In genomic region chr19:48397263-48397635, GRCh38 we compare ENCODE assay signal across 12 cellular contexts. TPM values are rescaled to one million over a fixed set of nuclear protein-coding genes. Genes with fewer than 3 reads are reported as not detected.
DNase-seq lines count a peak whose midpoint lies in the region; TF ChIP-seq lines count a peak whose summit lies in the region.
"Had no signal": no experiment of that assay in that cellular context is flagged by ENCODE, and none has a peak within 500 bp of the region (broad histone marks: within the 10 kb centered on the region; RNA-seq: fewer than 3 reads in every experiment).

No MANE protein-coding gene starts in this region.

- 86% methylated on average over 9 of the region's 10 CpGs for WGBS in mammary epithelial cell (ENCODE audit: low coverage, missing lambda C conversion rate)
- 75% methylated on average over 10 of the region's 10 CpGs for WGBS in esophagus muscularis mucosa
- 52 to 62% methylated on average over 10 of the region's 10 CpGs for WGBS in lower leg skin, 2 donors

- in situ Hi-C loops in mammary epithelial cell (cut with MboI; ENCODE audit: low sequenced_read_pairs in 2 of 2), result no loop called here

- peaks cover 17% of the 10 kb centered on the region for H3F3A ChIP-seq in MM.1S (ENCODE audit: insufficient read depth, low read length)
- H3F3A ChIP-seq in neural cell (ENCODE audit: insufficient read depth, low read length, poor library complexity, severe bottlenecking), result no peaks in the 10 kb centered on the region

- H3K27ac ChIP-seq in MM.1S (ENCODE audit: low read length) (no peak overlapping the region), mammary epithelial cell (ENCODE audit: insufficient read depth, low read depth, low read length) (no peak overlapping the region), neural cell (ENCODE audit: low read length) (no peak overlapping the region), esophagus muscularis mucosa (replicated peaks in 1 of 4) (no peak overlapping the region)

- peak overlapping the region; percentile 76; the same call in 1 of the 2 replicates for H3K4me3 ChIP-seq in MM.1S (ENCODE audit: low read length)
- no peak overlapping the region for H3K4me3 ChIP-seq in mammary epithelial cell (replicated peaks in 1 of 3; ENCODE audit: insufficient read depth in 1 of 3, low read depth in 2 of 3, low read length in 3 of 3)
- peak overlapping the region; percentile 94 for H3K4me3 ChIP-seq in neural cell (ENCODE audit: low read length)
- no peak overlapping the region for H3K4me3 ChIP-seq in esophagus muscularis mucosa
- H3K4me3 ChIP-seq in lower leg skin (ENCODE audit: low read depth, poor library complexity, severe bottlenecking), result no peak overlapping the region

- no peak for TF ChIP-seq RAD21 in neural cell (conservative IDR thresholded peaks at IDR 0.05)

- H3K27me3 ChIP-seq in MM.1S (replicated peaks; ENCODE audit: insufficient read depth, low read length), result peaks cover 51% of the 10 kb centered on the region
- H3K27me3 ChIP-seq in mammary epithelial cell (ENCODE audit: insufficient read depth, low read length), result peaks cover 10% of the 10 kb centered on the region
- peaks cover 24% of the 10 kb centered on the region for H3K27me3 ChIP-seq in neural cell (ENCODE audit: insufficient read depth, low read depth, low read length)
- H3K27me3 ChIP-seq in esophagus muscularis mucosa, result peaks cover 7 to 71% (median 56%) of the 10 kb centered on the region in 4 donors

- TF ChIP-seq POLR2A in esophagus muscularis mucosa (IDR thresholded peaks at IDR 0.05; ENCODE audit: low read depth), result no peak
- TF ChIP-seq POLR2A in lower leg skin (IDR thresholded peaks at IDR 0.05), result no peak

- CTCF ChIA-PET in mammary epithelial cell (lab: Charles Lee; ENCODE audit: low non-redundant PET), result no interaction called here

- no peaks in the 10 kb centered on the region for H4K20me1 ChIP-seq in MM.1S (ENCODE audit: insufficient read depth, low read length)
- no peaks in the 10 kb centered on the region for H4K20me1 ChIP-seq in mammary epithelial cell (ENCODE audit: insufficient read depth, low read length)
- no peaks in the 10 kb centered on the region for H4K20me1 ChIP-seq in neural cell (ENCODE audit: insufficient read depth)

- H3K9ac ChIP-seq in ES-I3 (ENCODE audit: low read depth, low read length) (peak overlapping the region; percentile 41; the same call in 1 of the 2 replicates), MM.1S (ENCODE audit: low read length) (no peak overlapping the region), mammary epithelial cell (ENCODE audit: insufficient read depth, low read length) (no peak overlapping the region), neural cell (ENCODE audit: low read length) (no peak overlapping the region)

- TF ChIP-seq CTCF in MM.1S (IDR thresholded peaks at IDR 0.05; ENCODE audit: low read length), result no peak
- no peak for TF ChIP-seq CTCF in mammary epithelial cell (conservative IDR thresholded peaks at IDR 0.05 in 1 of 2, IDR thresholded peaks at IDR 0.05 in 1 of 2; ENCODE audit: extremely low read depth in 1 of 2, insufficient read depth in 1 of 2, low read depth in 1 of 2, low read length in 2 of 2)
- no peak for TF ChIP-seq CTCF in neural cell (IDR thresholded peaks at IDR 0.05; ENCODE audit: poor library complexity, severe bottlenecking)
- TF ChIP-seq CTCF in esophagus muscularis mucosa (IDR thresholded peaks at IDR 0.05), result no peak
- TF ChIP-seq CTCF in lower leg skin (IDR thresholded peaks at IDR 0.05), result no peak

- H3K4me1 ChIP-seq in ES-I3 (ENCODE audit: insufficient read depth, low read length), result peaks cover 21% of the 10 kb centered on the region
- peaks cover 17% of the 10 kb centered on the region for H3K4me1 ChIP-seq in MM.1S (ENCODE audit: low read length)
- H3K4me1 ChIP-seq in mammary epithelial cell (ENCODE audit: insufficient read depth, low read length), result peaks cover 21% of the 10 kb centered on the region
- H3K4me1 ChIP-seq in esophagus muscularis mucosa, result peaks cover 22 to 54% (median 38%) of the 10 kb centered on the region in 4 donors

- no TSS peak for BruUV-seq in mammary epithelial cell (replicated peaks; lab: Mats Ljungman, UMichigan)

- H2AFZ ChIP-seq in MM.1S (ENCODE audit: low read length) (no peak overlapping the region), mammary epithelial cell (ENCODE audit: low read depth, low read length) (no peak overlapping the region), neural cell (ENCODE audit: low read depth, low read length) (no peak overlapping the region)

- H3K36me3 ChIP-seq in ES-I3 (ENCODE audit: insufficient read depth, low read length) (no peaks in the 10 kb centered on the region), MM.1S (replicated peaks; ENCODE audit: insufficient read depth, low read length) (no peaks in the 10 kb centered on the region), mammary epithelial cell (ENCODE audit: insufficient read depth, low read length) (no peaks in the 10 kb centered on the region), neural cell (ENCODE audit: insufficient read depth, low read length) (no peaks in the 10 kb centered on the region), esophagus muscularis mucosa (no peaks in the 10 kb centered on the region)

- no peaks in the 10 kb centered on the region for H3K9me3 ChIP-seq in ES-I3 (ENCODE audit: control insufficient read depth, insufficient read depth, low read length)
- H3K9me3 ChIP-seq in MM.1S (replicated peaks; ENCODE audit: insufficient read depth, low read length), result no peaks in the 10 kb centered on the region
- no peaks in the 10 kb centered on the region for H3K9me3 ChIP-seq in mammary epithelial cell (replicated peaks; ENCODE audit: insufficient read depth, low read length)
- H3K9me3 ChIP-seq in neural cell (ENCODE audit: low read length), result no peaks in the 10 kb centered on the region
- no peaks in the 10 kb centered on the region for H3K9me3 ChIP-seq in esophagus muscularis mucosa

- no peak for TF ChIP-seq EP300 in neural cell (conservative IDR thresholded peaks at IDR 0.05; ENCODE audit: poor library complexity, severe bottlenecking)
- TF ChIP-seq EP300 in esophagus muscularis mucosa (IDR thresholded peaks at IDR 0.05), result no peak

- dilution Hi-C loops in mammary epithelial cell (cut with HindIII; ENCODE audit: low sequenced_read_pairs), result no loop called here

- H3K79me2 ChIP-seq in MM.1S (ENCODE audit: low read length) (peaks cover 6% of the 10 kb centered on the region; the same call in 1 of the 2 replicates), mammary epithelial cell (ENCODE audit: insufficient read depth, low read length) (no peaks in the 10 kb centered on the region), neural cell (replicated peaks; ENCODE audit: insufficient read depth, low read length) (peaks cover 4% of the 10 kb centered on the region)

- intact Hi-C loops in mammary epithelial cell (cut with micrococcal nuclease) (no loop called here), esophagus muscularis mucosa (cut with DNase I) (no loop called here), lower leg skin (cut with DNase I; ENCODE audit: low total_unique reads) (no loop called here)

- H3K9me2 ChIP-seq in MM.1S (replicated peaks; ENCODE audit: insufficient read depth, low read length) (no peaks in the 10 kb centered on the region), neural cell (ENCODE audit: insufficient read depth, low read length) (no peaks in the 10 kb centered on the region)

- DNase-seq in MM.1S, result no peak
- DNase-seq in mammary epithelial cell, result no peak
- no peak for DNase-seq in esophagus muscularis mucosa (ENCODE audit: extremely low spot score)
- DNase-seq in lower leg skin (ENCODE audit: low spot score in 2 of 2), result no peak
- no peak for DNase-seq in kidney glomerular epithelial cell (lab: John Stamatoyannopoulos, UW)
- no peak for DNase-seq in central memory CD4-positive, alpha-beta T cell
- DNase-seq: GF-D8, NCI-H524 had no signal

- H3K4me2 ChIP-seq in MM.1S (ENCODE audit: low read depth, low read length), result peak overlapping the region; percentile 99
- peak overlapping the region; percentile 58 for H3K4me2 ChIP-seq in mammary epithelial cell (ENCODE audit: insufficient read depth, low read depth, low read length)
- H3K4me2 ChIP-seq in neural cell (ENCODE audit: low read length), result no peak overlapping the region

TF ChIP-seq in neural cell, 6 proteins besides CTCF, POLR2A, EP300 and RAD21 (continues in another document):
- no peak for TF ChIP-seq MXI1 (conservative IDR thresholded peaks at IDR 0.05; ENCODE audit: poor library complexity, severe bottlenecking)
- TF ChIP-seq POLR2AphosphoS5 (IDR thresholded peaks at IDR 0.05), result no peak
- no peak for TF ChIP-seq SMC3 (conservative IDR thresholded peaks at IDR 0.05; ENCODE audit: poor library complexity)
- TF ChIP-seq EZH2 (IDR thresholded peaks at IDR 0.05; ENCODE audit: borderline replicate concordance, insufficient read depth, low read length, poor library complexity, severe bottlenecking), result no peak

RNA-seq across cellular contexts. Expression of gene GRIN2D, which starts 3.8 kb away (rescaled TPM):
- under 1 TPM; 0.17 to 0.21 TPM for total RNA-seq in mammary epithelial cell
- 0.05 TPM for polyA plus RNA-seq in mammary epithelial cell
- polyA minus RNA-seq in mammary epithelial cell, result 0.21 TPM
- polyA plus RNA-seq in neural cell, result 1.8 and 2.8 TPM in 2 replicates
- polyA minus RNA-seq in neural cell, result 8.5 and 8.7 TPM in 2 replicates
- under 1 TPM; 0.19 to 0.42 (median 0.37) TPM for total RNA-seq in esophagus muscularis mucosa
- under 1 TPM; 0.17 to 0.47 (median 0.42) TPM for total RNA-seq in lower leg skin

RNA-seq across cellular contexts. Expression of gene KDELR1, which starts 5.9 kb away (rescaled TPM):
- total RNA-seq in mammary epithelial cell, result 100 to 1,000 TPM in 1 of 2 donors, 10 to 100 TPM in 1; 73.2 to 171 TPM
- polyA plus RNA-seq in mammary epithelial cell, result 112 TPM
- 262 TPM for polyA minus RNA-seq in mammary epithelial cell
- polyA plus RNA-seq in neural cell, result 42.3 and 46.9 TPM in 2 replicates
- polyA minus RNA-seq in neural cell, result 31.2 and 41.4 TPM in 2 replicates
- 100 to 1,000 TPM in 1 of 4 donors, 10 to 100 TPM in 3; 55.2 to 105 (median 77.6) TPM for total RNA-seq in esophagus muscularis mucosa
- total RNA-seq in lower leg skin, result 10 to 100 TPM; 71.3 to 99.6 (median 80.3) TPM

RNA-seq across cellular contexts. Expression of gene SYNGR4, which starts 33.1 kb away (rescaled TPM):
- not detected for total RNA-seq in mammary epithelial cell
- polyA plus RNA-seq in mammary epithelial cell, result not detected
- not detected for polyA minus RNA-seq in mammary epithelial cell
- not detected in 2 replicates for polyA plus RNA-seq in neural cell
- polyA minus RNA-seq in neural cell, result not detected in 2 replicates
- not detected for total RNA-seq in esophagus muscularis mucosa
- not detected for total RNA-seq in lower leg skin
- total RNA-seq: epithelial cell of proximal tubule, left lobe of liver had no signal

RNA-seq across cellular contexts. Expression of gene TMEM143, which starts 33.5 kb away (rescaled TPM):
- total RNA-seq in mammary epithelial cell (1 to 10 TPM; 4.5 to 9.0 TPM), esophagus muscularis mucosa (1 to 10 TPM; 4.8 to 8.3 (median 7.1) TPM), lower leg skin (10 to 100 TPM in 1 of 4 donors, 1 to 10 TPM in 3; 6.7 to 21.0 (median 8.7) TPM)
- polyA plus RNA-seq in mammary epithelial cell (5.6 TPM), neural cell (4.2 and 11.7 TPM in 2 replicates)
- polyA minus RNA-seq in mammary epithelial cell (5.6 TPM), neural cell (8.9 and 17.0 TPM in 2 replicates)

RNA-seq across cellular contexts. Expression of gene GRWD1, which starts 48.5 kb away (rescaled TPM):
- total RNA-seq in mammary epithelial cell (10 to 100 TPM; 35.3 to 45.9 TPM), esophagus muscularis mucosa (10 to 100 TPM; 19.5 to 42.9 (median 31.7) TPM), lower leg skin (10 to 100 TPM; 33.3 to 44.4 (median 39.3) TPM)
- polyA plus RNA-seq in mammary epithelial cell (32.1 TPM), neural cell (10.6 and 11.8 TPM in 2 replicates)
- polyA minus RNA-seq in mammary epithelial cell (15.8 TPM), neural cell (17.1 and 17.8 TPM in 2 replicates)

Comparison
In these comparisons a context has a peak if more than half of its experiments do, and no peak if none do; other contexts are left out.
1. H3K4me3 ChIP-seq: peak in MM.1S (single experiment) and neural cell (single experiment); none in mammary epithelial cell (0 of 3), esophagus muscularis mucosa (0 of 4) and lower leg skin (single experiment).